1 cellular context compared by ENCODE assay signal in genomic region chr5:264346-264745, GRCh38.
TF ChIP-seq lines count a peak whose summit lies in the region.

No MANE protein-coding gene starts in this region.

TF ChIP-seq in SK-N-SH, 30 proteins besides CTCF, POLR2A, EP300 and RAD21:
- no peak for TF ChIP-seq REST (IDR thresholded peaks at IDR 0.05; ENCODE audit: low read depth, low read length)
- TF ChIP-seq TAF1 (IDR thresholded peaks at IDR 0.05; ENCODE audit: borderline replicate concordance, low read depth, low read length) = no peak
